Comparison of ENCODE assay signal across 10 cellular contexts in genomic region chr17:79282294-79282693, GRCh38.
"Had no signal": no experiment of that assay in that cellular context is flagged by ENCODE, and none has a peak within 500 bp of the region (broad histone marks: within the 10 kb centered on the region; RNA-seq: fewer than 3 reads in every experiment).

No MANE protein-coding gene starts in this region.

- H2AFZ ChIP-seq: GM23248 had no signal

- DNase-seq: GM23248, GOT3, H7, HFFc6, IMR-90, KG1 had no signal

- ATAC-seq: HCT116, K562 had no signal

- H3K27ac ChIP-seq: GM23248, HL-60 had no signal

- H3K36me3 ChIP-seq: HAP-1 had no signal

- H3K9ac ChIP-seq: GM23248 had no signal

- H3K4me1 ChIP-seq: HAP-1 had no signal

- H3K9me3 ChIP-seq: HAP-1 had no signal

- H3K4me3 ChIP-seq: GM23248, HAP-1, K562 had no signal
